ENCODE assay signal across 27 cellular contexts in the genomic region with DNA sequence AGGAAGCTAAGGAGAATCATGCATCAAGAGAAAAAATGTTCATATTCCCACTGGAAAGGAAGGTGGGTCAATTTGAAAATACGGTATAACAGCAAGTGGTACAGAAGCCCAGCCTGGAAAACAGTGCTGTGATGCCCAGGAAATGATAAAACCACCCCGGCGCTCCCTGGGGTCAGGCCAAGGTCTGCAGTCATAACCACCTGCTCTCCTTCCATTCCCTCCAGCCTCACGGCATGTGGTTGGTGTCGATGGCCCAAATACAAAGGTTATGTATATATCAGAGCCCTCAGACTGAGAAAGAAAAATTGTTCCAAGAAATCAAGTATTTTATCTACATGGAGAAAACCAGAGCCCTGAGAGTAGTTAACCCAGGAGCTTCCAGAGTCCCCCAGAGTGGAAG.
"Had no signal": no experiment of that assay in that cellular context is flagged by ENCODE, and none has a peak within 500 bp of the region (broad histone marks: within the 10 kb centered on the region; RNA-seq: fewer than 3 reads in every experiment).

No MANE protein-coding gene starts in this region.

- H3K9me3 ChIP-seq: SJSA1 had no signal

- H3K4me2 ChIP-seq: KMS-11 had no signal

- ATAC-seq: activated CD8-positive, alpha-beta T cell treated with anti-CD3 and anti-CD28 coated beads, Interleukin-2, amount 10 ng/mL, durations not matched to agents 7 days and 5 days; Panc1; Right ventricle myocardium inferior; SK-N-SH treated with all-trans-retinoic acid at 6 μM for 48 hours; WTC11 had no signal

- H3K27ac ChIP-seq: breast epithelium, KMS-11, SJSA1 had no signal

- H3K9ac ChIP-seq: KMS-11 had no signal

- H3K36me3 ChIP-seq: breast epithelium, SJSA1 had no signal

- H3K4me3 ChIP-seq: breast epithelium, SJSA1 had no signal

- H3K27me3 ChIP-seq: breast epithelium, SJSA1 had no signal

- DNase-seq: activated CD4-positive, alpha-beta T cell treated with anti-CD3 and anti-CD28 coated beads for 48 hours; activated CD4-positive, alpha-beta T cell treated with anti-CD3 and anti-CD28 coated beads, Interleukin-2, amount 50 U/mL, for 4 hours; activated CD4-positive, CD25-positive, alpha-beta regulatory T cell treated with anti-CD3 and anti-CD28 coated beads, Interleukin-2, amount 50 U/mL, for 72 hours; activated CD8-positive, alpha-beta memory T cell treated with anti-CD3 and anti-CD28 coated beads, Interleukin-2, amount 50 U/mL, for 48 hours; activated CD8-positive, alpha-beta T cell treated with anti-CD3 and anti-CD28 coated beads, Interleukin-2, amount 10 ng/mL, durations not matched to agents 7 days and 5 days; activated effector memory CD4-positive, alpha-beta T cell treated with Interleukin-2 at 50 U/mL for 16 hours; activated naive CD4-positive, alpha-beta T cell; activated T-cell treated with anti-CD3 and anti-CD28 coated beads, Interleukin-2, amount 50 U/mL, for 1 hour; aorta; NCI-H1105 treated with DMSO at 0.1 percent for 48 hours; NCI-H1436 treated with DMSO at 0.1 percent for 48 hours; NCI-H187; NCI-H2081; NCI-H510A treated with DMSO at 0.1 percent for 48 hours; NCI-H69; NK-92 treated with Interleukin-12 subunit alpha and Interleukin-12 subunit beta, amount 100 ng/mL, for 24 hours; OCI-M1; RPMI8226; SW 1271; T-helper 9 cell had no signal

- H3K4me1 ChIP-seq: breast epithelium had no signal
